Comparison of ENCODE assay signal across 9 cellular contexts in genomic region chr7:80942261-80943041, GRCh38. TPM values are rescaled to one million over a fixed set of nuclear protein-coding genes. Genes with fewer than 3 reads are reported as not detected.
A peak's percentile ranks its signal among the peaks of the same experiment; 100 is the strongest.
DNase-seq lines count a peak whose midpoint lies in the region; ATAC-seq and TF ChIP-seq lines count a peak whose summit lies in the region.
"Had no signal": no experiment of that assay in that cellular context is flagged by ENCODE, and none has a peak within 500 bp of the region (broad histone marks: within the 10 kb centered on the region; RNA-seq: fewer than 3 reads in every experiment).

No MANE protein-coding gene starts in this region.

- POLR2A ChIA-PET in activated CD8-positive, alpha-beta T cell treated with anti-CD3 and anti-CD28 coated beads for 36 hours (lab: Charles Lee): no interaction called here

- H3K36me3 ChIP-seq in colonic mucosa (no peaks in the 10 kb centered on the region), right lobe of liver (no peaks in the 10 kb centered on the region)

- H3K4me3 Mint-ChIP-seq in activated CD8-positive, alpha-beta T cell treated with anti-CD3 and anti-CD28 coated beads for 36 hours: no peak overlapping the region
- no peak overlapping the region for H3K4me3 Mint-ChIP-seq in activated T-helper 1 cell treated with anti-CD3 and anti-CD28 coated beads, Interleukin-12 subunit alpha, Interleukin-12 subunit beta, Interleukin-2, Interleukin-4 antibody, amounts not matched to agents 30 ng/mL and 10 ng/mL and 1 ng/mL, durations not matched to agents 14 hours and 24 hours and 36 hours
- H3K4me3 Mint-ChIP-seq: CD8-positive, alpha-beta T cell had no signal

- WGBS in right lobe of liver (ENCODE audit: insufficient coverage, low coverage, low lambda C conversion rate, missing lambda C conversion rate): 46% methylated on average over 2 of the region's 2 CpGs

- H3K9me3 ChIP-seq in colonic mucosa (no peaks in the 10 kb centered on the region), right lobe of liver (no peaks in the 10 kb centered on the region)

- no peaks in the 10 kb centered on the region for H3K9me3 Mint-ChIP-seq in activated CD8-positive, alpha-beta T cell treated with anti-CD3 and anti-CD28 coated beads for 36 hours
- H3K9me3 Mint-ChIP-seq in activated T-helper 1 cell treated with anti-CD3 and anti-CD28 coated beads, Interleukin-12 subunit alpha, Interleukin-12 subunit beta, Interleukin-2, Interleukin-4 antibody, amounts not matched to agents 30 ng/mL and 10 ng/mL and 1 ng/mL, durations not matched to agents 14 hours and 24 hours and 36 hours: no peaks in the 10 kb centered on the region

- H3K27me3 ChIP-seq in colonic mucosa: no peaks in the 10 kb centered on the region
- no peaks in the 10 kb centered on the region for H3K27me3 ChIP-seq in right lobe of liver

- no peaks in the 10 kb centered on the region for H3K27me3 Mint-ChIP-seq in activated CD8-positive, alpha-beta T cell treated with anti-CD3 and anti-CD28 coated beads for 36 hours
- H3K27me3 Mint-ChIP-seq in activated T-helper 1 cell treated with anti-CD3 and anti-CD28 coated beads, Interleukin-12 subunit alpha, Interleukin-12 subunit beta, Interleukin-2, Interleukin-4 antibody, amounts not matched to agents 30 ng/mL and 10 ng/mL and 1 ng/mL, durations not matched to agents 14 hours and 24 hours and 36 hours (ENCODE audit: insufficient read depth): no peaks in the 10 kb centered on the region

- ATAC-seq in right lobe of liver (peak; percentile 27 to 85 (median 38)), GM19455 (IDR thresholded peaks at IDR 0.05; ENCODE audit: unreplicated experiment) (no peak)
- no peak for ATAC-seq in activated CD8-positive, alpha-beta T cell treated with anti-CD3 and anti-CD28 coated beads for 36 hours
- ATAC-seq: CD8-positive, alpha-beta T cell had no signal

- H3K27ac Mint-ChIP-seq in activated CD8-positive, alpha-beta T cell treated with anti-CD3 and anti-CD28 coated beads for 36 hours: no peak overlapping the region
- no peak overlapping the region for H3K27ac Mint-ChIP-seq in activated T-helper 1 cell treated with anti-CD3 and anti-CD28 coated beads, Interleukin-12 subunit alpha, Interleukin-12 subunit beta, Interleukin-2, Interleukin-4 antibody, amounts not matched to agents 30 ng/mL and 10 ng/mL and 1 ng/mL, durations not matched to agents 14 hours and 24 hours and 36 hours
- H3K27ac Mint-ChIP-seq: CD8-positive, alpha-beta T cell had no signal

- no peak overlapping the region for H3K4me3 ChIP-seq in colonic mucosa
- H3K4me3 ChIP-seq in right lobe of liver: no peak overlapping the region

- peak overlapping the region; percentile 91 for H3K27ac ChIP-seq in 22Rv1
- H3K27ac ChIP-seq in colonic mucosa: peak overlapping the region; percentile 56
- H3K27ac ChIP-seq in right lobe of liver: no peak overlapping the region

- H3K4me1 ChIP-seq in colonic mucosa: peaks cover 10% of the 10 kb centered on the region
- no peaks in the 10 kb centered on the region for H3K4me1 ChIP-seq in right lobe of liver

- peak; percentile 97 for DNase-seq in HT1080 (ENCODE audit: low read depth)
- peak; percentile 32 for DNase-seq in colonic mucosa
- no peak for DNase-seq in right lobe of liver
- no peak for DNase-seq in NCI-H2196 (lab: John Stamatoyannopoulos, UW; ENCODE audit: unreplicated experiment)
- DNase-seq in activated CD8-positive, alpha-beta T cell treated with anti-CD3 and anti-CD28 coated beads for 36 hours: no peak
- DNase-seq in activated T-helper 1 cell treated with anti-CD3 and anti-CD28 coated beads, Interleukin-12 subunit alpha, Interleukin-12 subunit beta, Interleukin-2, Interleukin-4 antibody, amounts not matched to agents 30 ng/mL and 10 ng/mL and 1 ng/mL, durations not matched to agents 14 hours and 24 hours and 36 hours (ENCODE audit: low spot score): no peak
- DNase-seq: CD8-positive, alpha-beta T cell had no signal

- CTCF ChIA-PET in activated CD8-positive, alpha-beta T cell treated with anti-CD3 and anti-CD28 coated beads for 36 hours (lab: Charles Lee): no interaction called here

- no peak for TF ChIP-seq POLR2A in right lobe of liver (IDR thresholded peaks at IDR 0.05)

- TF ChIP-seq CTCF in 22Rv1 (IDR thresholded peaks at IDR 0.05): no peak
- TF ChIP-seq CTCF in colonic mucosa (IDR thresholded peaks at IDR 0.05): no peak
- no peak for TF ChIP-seq CTCF in right lobe of liver (IDR thresholded peaks at IDR 0.05)
- TF ChIP-seq CTCF in activated CD8-positive, alpha-beta T cell treated with anti-CD3 and anti-CD28 coated beads for 36 hours (IDR thresholded peaks at IDR 0.05): no peak

- H3K9ac ChIP-seq in colonic mucosa (ENCODE audit: low read depth in 2 of 2, low read length in 2 of 2): no peak overlapping the region

- H3K4me1 Mint-ChIP-seq in activated CD8-positive, alpha-beta T cell treated with anti-CD3 and anti-CD28 coated beads for 36 hours (ENCODE audit: low read depth): no peaks in the 10 kb centered on the region
- no peaks in the 10 kb centered on the region for H3K4me1 Mint-ChIP-seq in activated T-helper 1 cell treated with anti-CD3 and anti-CD28 coated beads, Interleukin-12 subunit alpha, Interleukin-12 subunit beta, Interleukin-2, Interleukin-4 antibody, amounts not matched to agents 30 ng/mL and 10 ng/mL and 1 ng/mL, durations not matched to agents 14 hours and 24 hours and 36 hours (ENCODE audit: low read depth)

- intact Hi-C loops in colonic mucosa (cut with DNase I): no loop called here
- intact Hi-C loops in right lobe of liver (cut with DNase I): no loop called here
- intact Hi-C loops in activated CD8-positive, alpha-beta T cell treated with anti-CD3 and anti-CD28 coated beads for 36 hours (cut with micrococcal nuclease): no loop called here
- intact Hi-C loops in activated T-helper 1 cell treated with anti-CD3 and anti-CD28 coated beads, Interleukin-12 subunit alpha, Interleukin-12 subunit beta, Interleukin-2, Interleukin-4 antibody, amounts not matched to agents 30 ng/mL and 10 ng/mL and 1 ng/mL, durations not matched to agents 14 hours and 24 hours and 36 hours (cut with micrococcal nuclease): no loop called here

- H3K36me3 Mint-ChIP-seq in activated CD8-positive, alpha-beta T cell treated with anti-CD3 and anti-CD28 coated beads for 36 hours (ENCODE audit: low read depth): no peaks in the 10 kb centered on the region
- H3K36me3 Mint-ChIP-seq in activated T-helper 1 cell treated with anti-CD3 and anti-CD28 coated beads, Interleukin-12 subunit alpha, Interleukin-12 subunit beta, Interleukin-2, Interleukin-4 antibody, amounts not matched to agents 30 ng/mL and 10 ng/mL and 1 ng/mL, durations not matched to agents 14 hours and 24 hours and 36 hours (ENCODE audit: low read depth): no peaks in the 10 kb centered on the region
- H3K36me3 Mint-ChIP-seq: CD8-positive, alpha-beta T cell had no signal

RNA-seq across cellular contexts. Expression of gene SEMA3C, which starts 23.6 kb away (rescaled TPM):
- 33.7 and 41.7 TPM in 2 replicates for total RNA-seq in HT1080 (2014; rRNA removed; shearing (Covaris generic))
- 10.5 and 14.2 TPM in 2 replicates for polyA plus RNA-seq in HT1080 (2015; cell fraction: cytosol; rRNA removed)
- polyA plus RNA-seq in HT1080 (2015; cell fraction: nucleus; rRNA removed): 59.0 and 66.7 TPM in 2 replicates
- total RNA-seq in colonic mucosa (100 to 1,000 TPM in 1 of 2 donors, 10 to 100 TPM in 1; 41.9 to 103 TPM), right lobe of liver (1 to 10 TPM in 1 of 6 experiments, under 1 TPM in 5; 0.23 to 1.3 (median 0.53) TPM)
- total RNA-seq in activated CD8-positive, alpha-beta T cell treated with anti-CD3 and anti-CD28 coated beads for 36 hours: not detected
- not detected in 2 replicates for total RNA-seq in activated T-helper 1 cell treated with anti-CD3 and anti-CD28 coated beads, Interleukin-12 subunit alpha, Interleukin-12 subunit beta, Interleukin-2, Interleukin-4 antibody, amounts not matched to agents 30 ng/mL and 10 ng/mL and 1 ng/mL, durations not matched to agents 14 hours and 24 hours and 36 hours
- total RNA-seq: CD8-positive, alpha-beta T cell had no signal

Comparison
In these comparisons a context has a peak if more than half of its experiments do, and no peak if none do; other contexts are left out.
1. H3K27ac ChIP-seq: peak in 22Rv1 (single experiment) and colonic mucosa (single experiment); none in right lobe of liver (0 of 3).
2. DNase-seq: peak in HT1080 (single experiment) and colonic mucosa (single experiment); none in right lobe of liver (0 of 3), NCI-H2196 (single experiment), activated CD8-positive, alpha-beta T cell treated with anti-CD3 and anti-CD28 coated beads for 36 hours (single experiment) and activated T-helper 1 cell treated with anti-CD3 and anti-CD28 coated beads, Interleukin-12 subunit alpha, Interleukin-12 subunit beta, Interleukin-2, Interleukin-4 antibody, amounts not matched to agents 30 ng/mL and 10 ng/mL and 1 ng/mL, durations not matched to agents 14 hours and 24 hours and 36 hours (single experiment).
3. ATAC-seq: peak in right lobe of liver (4 of 4); none in GM19455 (single experiment) and activated CD8-positive, alpha-beta T cell treated with anti-CD3 and anti-CD28 coated beads for 36 hours (single experiment).
4. RNA of gene SEMA3C, which starts 23.6 kb away (total RNA-seq): 41.9 to 103 TPM in colonic mucosa and 33.7 to 41.7 TPM in HT1080; 0.23 to 1.3 TPM in right lobe of liver, not detected in activated CD8-positive, alpha-beta T cell treated with anti-CD3 and anti-CD28 coated beads for 36 hours and not detected in activated T-helper 1 cell treated with anti-CD3 and anti-CD28 coated beads, Interleukin-12 subunit alpha, Interleukin-12 subunit beta, Interleukin-2, Interleukin-4 antibody, amounts not matched to agents 30 ng/mL and 10 ng/mL and 1 ng/mL, durations not matched to agents 14 hours and 24 hours and 36 hours; every median in the first group is over 10 times any median in the second.